1 cellular context compared by ENCODE assay signal in the genomic region with DNA sequence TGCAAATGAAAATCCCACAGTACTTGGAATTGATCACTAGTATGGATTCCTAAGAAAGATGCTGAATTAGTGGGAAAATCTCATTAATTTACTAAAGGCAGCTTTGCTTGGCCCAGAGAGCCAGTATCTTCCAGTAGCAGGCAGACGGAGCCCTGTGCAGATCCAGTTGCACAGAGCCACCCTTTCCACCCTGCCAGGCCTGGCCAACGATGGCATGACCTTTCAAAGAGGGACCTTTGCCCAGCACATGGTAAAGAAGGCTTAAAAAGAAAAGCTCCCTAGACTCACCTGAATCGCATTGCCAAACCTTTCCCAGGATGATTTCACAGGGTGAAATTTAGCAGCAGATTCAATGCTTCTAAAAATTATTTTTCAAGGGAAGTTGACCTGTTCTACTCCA.
TF ChIP-seq lines count a peak whose summit lies in the region.

No MANE protein-coding gene starts in this region.

TF ChIP-seq in GM23338, 12 proteins besides CTCF, POLR2A, EP300 and RAD21 (continued from another document):
- no peak for TF ChIP-seq ZNF462 (CRISPR knock-in tag; IDR thresholded peaks at IDR 0.05)
- TF ChIP-seq ZNF331 (CRISPR knock-in tag; IDR thresholded peaks at IDR 0.05; ENCODE audit: low read depth): no peak
- no peak for TF ChIP-seq CREB1 (CRISPR knock-in tag; IDR thresholded peaks at IDR 0.05; ENCODE audit: low read depth)
- TF ChIP-seq REST (IDR thresholded peaks at IDR 0.05; ENCODE audit: unreplicated experiment): no peak
- TF ChIP-seq JUNB (IDR thresholded peaks at IDR 0.05; ENCODE audit: unreplicated experiment): no peak
